17 cellular contexts compared by ENCODE assay signal in genomic region chr6:153170511-153170910, GRCh38. TPM values are rescaled to one million over a fixed set of nuclear protein-coding genes. Genes with fewer than 3 reads are reported as not detected.
DNase-seq lines count a peak whose midpoint lies in the region; ATAC-seq and FAIRE-seq lines count a peak whose summit lies in the region.
"Had no signal": no experiment of that assay in that cellular context is flagged by ENCODE, and none has a peak within 500 bp of the region (broad histone marks: within the 10 kb centered on the region; RNA-seq: fewer than 3 reads in every experiment).

No MANE protein-coding gene starts in this region.

- FAIRE-seq in RCC 7860 (lab: Jason Lieb, UNC) = peak; percentile 87

- peak; percentile 20 for DNase-seq in GM04504 (ENCODE audit: low read depth)
- DNase-seq in RCC 7860 (ENCODE audit: low spot score) = peak; percentile 76
- DNase-seq in skeletal muscle cell (ENCODE audit: low read depth) = peak; percentile 56
- DNase-seq in GOT3 (lab: John Stamatoyannopoulos, UW) = no peak
- DNase-seq in NCI-H1694 treated with DMSO at 0.1 percent for 48 hours (lab: John Stamatoyannopoulos, UW) = no peak
- DNase-seq in NCI-H1092 (lab: John Stamatoyannopoulos, UW) = no peak
- DNase-seq: activated CD4-positive, alpha-beta T cell treated with anti-CD3 and anti-CD28 coated beads, Interleukin-2, amount 50 U/mL, for 4 hours; activated effector memory CD4-positive, alpha-beta T cell treated with Interleukin-2 at 50 U/mL for 16 hours; Caco-2; effector memory CD8-positive, alpha-beta T cell; NCI-H1092 treated with DMSO at 0.1 percent for 48 hours; NCI-H2227 treated with DMSO at 0.1 percent for 48 hours had no signal

- no peak overlapping the region for H3K4me3 ChIP-seq in skeletal muscle cell (ENCODE audit: low read depth, low read length)
- H3K4me3 ChIP-seq: thoracic aorta had no signal

- ATAC-seq in esophagus mucosa (peak; percentile 64), HG03378 (IDR thresholded peaks at IDR 0.05; ENCODE audit: unreplicated experiment) (no peak)
- ATAC-seq: effector memory CD8-positive, alpha-beta T cell had no signal

RNA-seq across cellular contexts. Expression of gene RGS17, which starts 39.4 kb away (rescaled TPM):
- total RNA-seq in esophagus mucosa = 1.6 TPM
- total RNA-seq: Caco-2; OCI-LY7; T-helper 2 cell treated with Interferon-gamma antibody and Interleukin-4, amounts not matched to agents 100 ng/mL and 5 ng/mL, for 36 hours had no signal

Comparison
In these comparisons a context has a peak if more than half of its experiments do, and no peak if none do; other contexts are left out.
1. DNase-seq: peak in GM04504 (single experiment), RCC 7860 (single experiment) and skeletal muscle cell (single experiment); none in GOT3 (single experiment), NCI-H1694 treated with DMSO at 0.1 percent for 48 hours (single experiment) and NCI-H1092 (single experiment).